In genomic region chr9:113785334-113785733, GRCh38 we compare ENCODE assay signal across 16 cellular contexts.
DNase-seq lines count a peak whose midpoint lies in the region; ATAC-seq, FAIRE-seq and TF ChIP-seq lines count a peak whose summit lies in the region.
"Had no signal": no experiment of that assay in that cellular context is flagged by ENCODE, and none has a peak within 500 bp of the region (broad histone marks: within the 10 kb centered on the region; RNA-seq: fewer than 3 reads in every experiment).

No MANE protein-coding gene starts in this region.

- 82% methylated on average over 6 of the region's 6 CpGs; no CpG with 5 or more reads in 1 of the 2 experiments for WGBS in H1 (ENCODE audit: extremely low coverage in 1 of 2, insufficient coverage in 1 of 2, insufficient read length in 1 of 2, insufficient replicate concordance in 2 of 2, low coverage in 1 of 2, low lambda C conversion rate in 2 of 2, missing lambda C conversion rate in 1 of 2), 2 experiments
- WGBS in testis, 2 donors = 68 to 79% methylated on average over 6 of the region's 6 CpGs

- no peaks in the 10 kb centered on the region for H3F3A ChIP-seq in GM23338 (replicated peaks; ENCODE audit: low read depth)

- H2BK20ac ChIP-seq in H1 (ENCODE audit: low read length) = no peak overlapping the region

- TF ChIP-seq EP300 in H1 (IDR thresholded peaks at IDR 0.05; ENCODE audit: borderline replicate concordance in 1 of 2, low read depth in 2 of 2, low read length in 2 of 2) = no peak

- H3K9ac ChIP-seq in H1 (replicated peaks in 1 of 4; ENCODE audit: extremely low read depth in 1 of 4, low read depth in 3 of 4, low read length in 3 of 4) = no peak overlapping the region

- no peaks in the 10 kb centered on the region for H3K9me2 ChIP-seq in GM23338 (ENCODE audit: insufficient read depth)

- H2AK5ac ChIP-seq in H1 (ENCODE audit: low read depth, low read length) = no peak overlapping the region

- H3K4me3 ChIP-seq in GM23338 (no peak overlapping the region), H1 (ENCODE audit: extremely low read depth in 1 of 4, insufficient read depth in 2 of 4, low read depth in 3 of 4, low read length in 4 of 4) (no peak overlapping the region), lower lobe of right lung (no peak overlapping the region), testis (no peak overlapping the region), mucosa of descending colon (no peak overlapping the region)

- H4K5ac ChIP-seq in H1 (ENCODE audit: insufficient read length, low read depth, low read length) = no peak overlapping the region

- H4K91ac ChIP-seq in H1 (replicated peaks; ENCODE audit: insufficient read length, low read length) = no peak overlapping the region

- H2AFZ ChIP-seq in GM23338 (0 out of 2 replicates have a peak overlapping the region, but pooled peaks have one; percentile 47), H1 (ENCODE audit: low read length) (no peak overlapping the region)

- H3K4ac ChIP-seq in H1 (replicated peaks; ENCODE audit: insufficient read length, low read depth, low read length) = no peak overlapping the region

- peaks cover 5% of the 10 kb centered on the region; the same call in 1 of the 2 replicates for H3K23me2 ChIP-seq in H1 (ENCODE audit: low read depth, low read length)

- no peak overlapping the region for H4K8ac ChIP-seq in H1 (ENCODE audit: extremely low read depth, insufficient read depth, low read length)

- peaks cover 12% of the 10 kb centered on the region for H3K4me1 ChIP-seq in GM23338 (ENCODE audit: insufficient read depth)
- peaks cover 0 to 6% (median 0%) of the 10 kb centered on the region in 4 experiments; a peak in 2 of 7 replicates for H3K4me1 ChIP-seq in H1 (replicated peaks in 1 of 4; ENCODE audit: control insufficient read depth in 3 of 4, insufficient read depth in 4 of 4, low read length in 3 of 4)
- H3K4me1 ChIP-seq in lower lobe of right lung = no peaks in the 10 kb centered on the region
- H3K4me1 ChIP-seq in testis = no peaks in the 10 kb centered on the region
- no peaks in the 10 kb centered on the region for H3K4me1 ChIP-seq in mucosa of descending colon (ENCODE audit: low read depth)

- H3K4me2 ChIP-seq in GM23338 (no peak overlapping the region), H1 (ENCODE audit: insufficient read depth in 1 of 2, low read depth in 2 of 2, low read length in 2 of 2) (no peak overlapping the region)

- H3K27ac ChIP-seq in GM23338 (ENCODE audit: low read depth) (no peak overlapping the region), H1 (ENCODE audit: low read depth, low read length) (no peak overlapping the region), lower lobe of right lung (no peak overlapping the region), testis (no peak overlapping the region)

- no peaks in the 10 kb centered on the region for H3K36me3 Mint-ChIP-seq in GM23338 (ENCODE audit: low read depth)
- H3K36me3 Mint-ChIP-seq: CD4-positive, alpha-beta memory T cell had no signal

- FAIRE-seq in H1 (lab: Jason Lieb, UNC) = no peak
- FAIRE-seq: H54 had no signal

- H3K4me1 Mint-ChIP-seq in GM23338 = peaks cover 21% of the 10 kb centered on the region
- H3K4me1 Mint-ChIP-seq: B cell; CD4-positive, alpha-beta memory T cell had no signal

- no peak overlapping the region for H3K14ac ChIP-seq in H1 (ENCODE audit: insufficient read length)

- TF ChIP-seq RAD21 in H1 (IDR thresholded peaks at IDR 0.05 in 1 of 2, conservative IDR thresholded peaks at IDR 0.05 in 1 of 2; ENCODE audit: low read depth in 2 of 2, low read length in 2 of 2) = no peak

- no peaks in the 10 kb centered on the region for H3K36me3 ChIP-seq in GM23338 (ENCODE audit: insufficient read depth)
- H3K36me3 ChIP-seq in H1 (ENCODE audit: control insufficient read depth in 2 of 4, insufficient read depth in 4 of 4, low read length in 3 of 4) = no peaks in the 10 kb centered on the region
- H3K36me3 ChIP-seq in lower lobe of right lung = no peaks in the 10 kb centered on the region
- no peaks in the 10 kb centered on the region for H3K36me3 ChIP-seq in testis (ENCODE audit: low read depth, missing control alignments)
- no peaks in the 10 kb centered on the region for H3K36me3 ChIP-seq in mucosa of descending colon (ENCODE audit: low read depth)

- H2BK12ac ChIP-seq in H1 (ENCODE audit: low read depth, low read length) = no peak overlapping the region

- no peak overlapping the region for H3K56ac ChIP-seq in H1 (replicated peaks; ENCODE audit: insufficient read length, low read depth, low read length)

- peak overlapping the region; percentile 50; the same call in 1 of the 2 replicates for H2BK15ac ChIP-seq in H1 (ENCODE audit: low read length)

- intact Hi-C loops in lower lobe of right lung (cut with DNase I) (no loop called here), testis (cut with DNase I; ENCODE audit: low total_unique reads) (no loop called here), mucosa of descending colon (cut with DNase I, micrococcal nuclease) (no loop called here)

- H3K79me1 ChIP-seq in H1 (ENCODE audit: low read depth, low read length) = no peaks in the 10 kb centered on the region

- no peaks in the 10 kb centered on the region for H3K9me3 Mint-ChIP-seq in GM23338

- TF ChIP-seq POLR2A in H1 (IDR thresholded peaks at IDR 0.05; ENCODE audit: control extremely low read depth in 1 of 2, low read depth in 2 of 2, low read length in 2 of 2) (no peak), testis (IDR thresholded peaks at IDR 0.05) (no peak)

- POLR2A ChIA-PET in H1 (lab: Charles Lee; ENCODE audit: partially characterized antibody) = interaction anchor here (0.6 kb wide), 1 partner anchor 12 kb away, joined by 3 read pairs; no protein-coding TSS in a partner anchor

- H3K27me3 ChIP-seq in GM23338 (ENCODE audit: insufficient read depth) (0 out of 2 replicates have a peak, but pooled peaks cover 7% of the 10 kb centered on the region), H1 (replicated peaks in 1 of 4; ENCODE audit: control insufficient read depth in 3 of 4, extremely low read depth in 1 of 4, insufficient read depth in 3 of 4, low read length in 3 of 4) (no peaks in the 10 kb centered on the region), lower lobe of right lung (ENCODE audit: low read depth) (peaks cover 6% of the 10 kb centered on the region), testis (no peaks in the 10 kb centered on the region)

- CTCF ChIA-PET in H1 (lab: Charles Lee; ENCODE audit: partially characterized antibody) = interaction anchor here (0.5 to 3.9 kb wide), 9 partner anchors 9 to 251 kb away, joined by 3 to 13 read pairs (median 3); no protein-coding TSS in a partner anchor

- no peaks in the 10 kb centered on the region for H3K79me2 ChIP-seq in GM23338 (replicated peaks; ENCODE audit: insufficient read depth)
- no peaks in the 10 kb centered on the region for H3K79me2 ChIP-seq in H1 (ENCODE audit: control insufficient read depth in 1 of 2, insufficient read depth in 2 of 2, low read length in 2 of 2)

- H2BK5ac ChIP-seq in H1 (ENCODE audit: low read depth, low read length) = no peak overlapping the region

- no peak for DNase-seq in GM23338 (ENCODE audit: low spot score)
- no peak for DNase-seq in H1 (ENCODE audit: low read depth in 1 of 2, low spot score in 2 of 2)
- DNase-seq in lower lobe of right lung = peak; percentile 56
- peak; percentile 49 for DNase-seq in testis
- no peak for DNase-seq in mucosa of descending colon
- no peak for DNase-seq in iPS-NIHi7 (ENCODE audit: extremely low spot score)
- DNase-seq: ACHN; CD4-positive, alpha-beta memory T cell; DND-41; IMR-90; NCI-H2029; NCI-H2171 treated with DMSO at 0.1 percent for 48 hours; NCI-H510A treated with DMSO at 0.1 percent for 48 hours had no signal

- no peak overlapping the region for H2BK120ac ChIP-seq in H1 (replicated peaks; ENCODE audit: low read depth, low read length)

- H3K9me3 ChIP-seq in H1 (ENCODE audit: insufficient read depth in 2 of 2, low read depth in 1 of 2, low read length in 1 of 2) (no peaks in the 10 kb centered on the region), lower lobe of right lung (no peaks in the 10 kb centered on the region), testis (no peaks in the 10 kb centered on the region), mucosa of descending colon (no peaks in the 10 kb centered on the region)

- H4K20me1 ChIP-seq in GM23338 (replicated peaks; ENCODE audit: insufficient read depth) (no peaks in the 10 kb centered on the region), H1 (replicated peaks in 1 of 2; ENCODE audit: control insufficient read depth in 1 of 2, insufficient read depth in 2 of 2, low read length in 2 of 2) (no peaks in the 10 kb centered on the region)

- H3K27ac Mint-ChIP-seq in GM23338 = no peak overlapping the region
- H3K27ac Mint-ChIP-seq: B cell had no signal

- H3K23ac ChIP-seq in H1 (ENCODE audit: insufficient read length) = no peak overlapping the region

- TF ChIP-seq CTCF in GM23338 (conservative IDR thresholded peaks at IDR 0.05; ENCODE audit: low read depth in 2 of 2) (no peak), H1 (IDR thresholded peaks at IDR 0.05; ENCODE audit: control extremely low read depth in 1 of 3, insufficient read depth in 1 of 3, low read depth in 1 of 3, low read length in 3 of 3) (no peak), lower lobe of right lung (IDR thresholded peaks at IDR 0.05) (no peak), testis (IDR thresholded peaks at IDR 0.05) (no peak), mucosa of descending colon (IDR thresholded peaks at IDR 0.05) (no peak)

- H3K4me3 Mint-ChIP-seq in GM23338 = no peak overlapping the region
- H3K4me3 Mint-ChIP-seq: B cell; CD4-positive, alpha-beta memory T cell had no signal

- ATAC-seq in GM23338 (no peak), lower lobe of right lung (peak; percentile 52 to 56), mucosa of descending colon (no peak), GM19023 (IDR thresholded peaks at IDR 0.05; ENCODE audit: unreplicated experiment) (no peak)

- H3K18ac ChIP-seq in H1 (ENCODE audit: extremely low read depth, low read length) = no peak overlapping the region

- H3K27me3 Mint-ChIP-seq in GM23338 (ENCODE audit: insufficient read depth, low read depth, poor library complexity) = peaks cover 7% of the 10 kb centered on the region

TF ChIP-seq in H1, 55 proteins besides CTCF, POLR2A, EP300 and RAD21 (continues in another document):
- TF ChIP-seq ZNF274 (IDR thresholded peaks at IDR 0.05; ENCODE audit: borderline replicate concordance, extremely low read depth, low read length) = no peak
- no peak for TF ChIP-seq NRF1 (IDR thresholded peaks at IDR 0.05; ENCODE audit: low read depth, low read length)
- no peak for TF ChIP-seq USF2 (IDR thresholded peaks at IDR 0.05; ENCODE audit: low read length)
- TF ChIP-seq RXRA (IDR thresholded peaks at IDR 0.05; ENCODE audit: insufficient read depth, low read depth, low read length) = no peak
- no peak for TF ChIP-seq SIRT6 (IDR thresholded peaks at IDR 0.05; ENCODE audit: low read length)
- TF ChIP-seq TAF1 (IDR thresholded peaks at IDR 0.05; ENCODE audit: low read depth, low read length) = no peak
- no peak for TF ChIP-seq BACH1 (IDR thresholded peaks at IDR 0.05; ENCODE audit: low read length)

Comparison
In these comparisons a context has a peak if more than half of its experiments do, and no peak if none do; other contexts are left out.
1. ATAC-seq: peak in lower lobe of right lung (2 of 2); none in GM23338 (single experiment), mucosa of descending colon (single experiment) and GM19023 (single experiment).
2. DNase-seq: peak in lower lobe of right lung (single experiment) and testis (single experiment); none in GM23338 (single experiment), H1 (0 of 2), mucosa of descending colon (0 of 3) and iPS-NIHi7 (single experiment).